In the genomic region with DNA sequence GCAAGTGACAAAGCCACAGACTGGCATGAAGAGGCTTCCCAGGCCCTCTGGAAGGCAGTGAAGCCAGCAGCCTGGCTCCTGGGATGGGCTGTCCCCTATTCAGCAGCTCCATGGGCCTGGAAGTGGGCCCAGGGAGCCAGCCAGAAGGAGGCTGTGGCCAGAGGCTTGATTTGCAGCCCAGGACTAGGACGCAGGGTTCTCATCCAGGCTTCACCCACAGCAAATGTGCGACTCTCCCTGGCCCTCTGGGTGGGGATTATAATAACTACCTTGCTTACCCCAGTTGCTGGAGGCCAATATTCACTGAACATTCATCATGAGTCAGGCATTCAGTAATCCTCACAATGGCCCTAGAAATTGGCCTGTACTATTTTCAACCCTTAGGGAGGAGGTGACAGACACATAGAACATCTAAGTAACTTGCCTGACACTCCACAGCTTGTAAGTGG, we compare ENCODE assay signal across 1 cellular context.
TF ChIP-seq lines count a peak whose summit lies in the region.

No MANE protein-coding gene starts in this region.

TF ChIP-seq in A549, 52 proteins besides CTCF, POLR2A, EP300 and RAD21 (continued from another document):
- TF ChIP-seq FOSL2 (IDR thresholded peaks at IDR 0.05) (no peak), FOSL2 (CRISPR knock-in tag; IDR thresholded peaks at IDR 0.05) (0 out of 2 replicates have a peak, but pooled peaks have one; percentile 15), GATA3 (IDR thresholded peaks at IDR 0.05; ENCODE audit: borderline replicate concordance) (no peak)
